ENCODE assay signal across 32 cellular contexts in the genomic region with DNA sequence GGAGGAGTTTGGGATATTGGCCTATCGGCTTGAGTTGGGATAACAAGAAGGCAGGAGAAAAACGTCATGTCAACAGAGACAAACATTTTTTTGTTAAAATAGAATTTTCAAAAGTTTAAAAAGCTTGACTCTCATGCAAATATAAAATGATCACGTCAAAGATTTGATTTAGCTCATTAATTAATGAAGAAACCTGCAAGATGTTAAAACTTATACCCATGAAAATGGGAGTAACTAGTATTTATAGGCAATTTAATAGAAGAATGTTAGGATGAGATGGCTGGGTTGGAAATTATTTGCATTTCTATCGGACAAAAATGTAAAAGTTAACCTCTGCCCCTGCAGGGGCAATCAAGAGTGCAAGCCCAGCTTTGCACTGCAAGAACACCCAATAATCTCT.
"Had no signal": no experiment of that assay in that cellular context is flagged by ENCODE, and none has a peak within 500 bp of the region (broad histone marks: within the 10 kb centered on the region; RNA-seq: fewer than 3 reads in every experiment).

No MANE protein-coding gene starts in this region.

- H3K27me3 ChIP-seq: cardiac muscle cell, colonic mucosa, esophagus squamous epithelium, gastroesophageal sphincter had no signal

- DNase-seq: activated CD4-positive, alpha-beta memory T cell treated with anti-CD3 and anti-CD28 coated beads for 36 hours; activated CD4-positive, alpha-beta T cell treated with anti-CD3 and anti-CD28 coated beads for 36 hours; activated CD4-positive, alpha-beta T cell treated with anti-CD3 and anti-CD28 coated beads, Interleukin-2, amount 10 ng/mL, durations not matched to agents 24 days and 14 days; activated CD4-positive, CD25-positive, alpha-beta regulatory T cell; activated CD4-positive, CD25-positive, alpha-beta regulatory T cell treated with anti-CD3 and anti-CD28 coated beads, Interleukin-2, amount 50 U/mL, for 72 hours; activated CD8-positive, alpha-beta memory T cell treated with anti-CD3 and anti-CD28 coated beads, Interleukin-2, amount 10 ng/mL, durations not matched to agents 7 days and 5 days; activated CD8-positive, alpha-beta memory T cell treated with anti-CD3 and anti-CD28 coated beads, Interleukin-2, amount 50 U/mL, for 4 hours; activated CD8-positive, alpha-beta T cell treated with anti-CD3 and anti-CD28 coated beads, Interleukin-2, amount 10 ng/mL, durations not matched to agents 7 days and 5 days; activated gamma-delta T cell; activated naive CD4-positive, alpha-beta T cell; activated naive CD4-positive, alpha-beta T cell treated with anti-CD3 and anti-CD28 coated beads, Interleukin-2, amount 10 ng/mL, durations not matched to agents 7 days and 5 days; activated naive CD8-positive, alpha-beta T cell treated with anti-CD3 and anti-CD28 coated beads, Interleukin-2, amount 10 ng/mL, durations not matched to agents 7 days and 5 days; activated T-cell treated with anti-CD3 and anti-CD28 coated beads, Interleukin-2, amount 50 U/mL, for 1 hour; activated T-cell treated with anti-CD3 and anti-CD28 coated beads, Interleukin-2, amount 50 U/mL, for 48 hours; amniotic stem cell; anterior cingulate cortex; central memory CD4-positive, alpha-beta T cell; cerebellar nuclear complex; colonic mucosa; effector CD8-positive, alpha-beta T cell; esophagus squamous epithelium; foreskin melanocyte; heart right ventricle; T-helper 2 cell had no signal

- H3K36me3 ChIP-seq: breast epithelium, cardiac muscle cell, colonic mucosa, esophagus squamous epithelium, gastroesophageal sphincter, heart right ventricle had no signal

- H3K9me3 ChIP-seq: colonic mucosa, esophagus squamous epithelium, gastroesophageal sphincter had no signal

- H3K27me3 Mint-ChIP-seq: activated CD4-positive, alpha-beta memory T cell treated with anti-CD3 and anti-CD28 coated beads for 36 hours; activated CD4-positive, alpha-beta T cell treated with anti-CD3 and anti-CD28 coated beads for 36 hours had no signal

- ATAC-seq: activated CD8-positive, alpha-beta memory T cell treated with anti-CD3 and anti-CD28 coated beads, Interleukin-2, amount 10 ng/mL, durations not matched to agents 7 days and 5 days; gastroesophageal sphincter had no signal

- H3K27ac ChIP-seq: breast epithelium, cardiac muscle cell, colonic mucosa, epithelial cell of prostate, gastroesophageal sphincter, heart right ventricle had no signal

- H3K4me3 Mint-ChIP-seq: activated CD4-positive, alpha-beta memory T cell treated with anti-CD3 and anti-CD28 coated beads for 36 hours; activated CD4-positive, alpha-beta T cell treated with anti-CD3 and anti-CD28 coated beads for 36 hours; activated CD4-positive, alpha-beta T cell treated with anti-CD3 and anti-CD28 coated beads, Interleukin-2, amount 10 ng/mL, durations not matched to agents 24 days and 14 days; activated CD8-positive, alpha-beta memory T cell treated with anti-CD3 and anti-CD28 coated beads, Interleukin-2, amount 10 ng/mL, durations not matched to agents 7 days and 5 days; activated CD8-positive, alpha-beta T cell treated with anti-CD3 and anti-CD28 coated beads, Interleukin-2, amount 10 ng/mL, durations not matched to agents 7 days and 5 days; activated naive CD4-positive, alpha-beta T cell treated with anti-CD3 and anti-CD28 coated beads, Interleukin-2, amount 10 ng/mL, durations not matched to agents 7 days and 5 days; activated T-helper 1 cell treated with anti-CD3 and anti-CD28 coated beads, Interleukin-12 subunit alpha, Interleukin-12 subunit beta, Interleukin-2, Interleukin-4 antibody, amounts not matched to agents 30 ng/mL and 10 ng/mL and 1 ng/mL, durations not matched to agents 14 hours and 24 hours and 36 hours; brain had no signal

- H3K36me3 Mint-ChIP-seq: activated CD4-positive, alpha-beta memory T cell treated with anti-CD3 and anti-CD28 coated beads for 36 hours; activated naive CD4-positive, alpha-beta T cell treated with anti-CD3 and anti-CD28 coated beads, Interleukin-2, amount 10 ng/mL, durations not matched to agents 7 days and 5 days; brain had no signal

- FAIRE-seq: endometrium, endothelial cell of umbilical vein had no signal

- H3K4me1 ChIP-seq: breast epithelium, colonic mucosa, esophagus squamous epithelium had no signal

- H3K27ac Mint-ChIP-seq: activated CD4-positive, alpha-beta memory T cell treated with anti-CD3 and anti-CD28 coated beads for 36 hours; activated CD4-positive, alpha-beta T cell treated with anti-CD3 and anti-CD28 coated beads for 36 hours; activated CD4-positive, alpha-beta T cell treated with anti-CD3 and anti-CD28 coated beads, Interleukin-2, amount 10 ng/mL, durations not matched to agents 24 days and 14 days; activated CD8-positive, alpha-beta T cell treated with anti-CD3 and anti-CD28 coated beads, Interleukin-2, amount 10 ng/mL, durations not matched to agents 7 days and 5 days; activated naive CD4-positive, alpha-beta T cell treated with anti-CD3 and anti-CD28 coated beads, Interleukin-2, amount 10 ng/mL, durations not matched to agents 7 days and 5 days; activated naive CD8-positive, alpha-beta T cell treated with anti-CD3 and anti-CD28 coated beads, Interleukin-2, amount 10 ng/mL, durations not matched to agents 7 days and 5 days; activated T-helper 1 cell treated with anti-CD3 and anti-CD28 coated beads, Interleukin-12 subunit alpha, Interleukin-12 subunit beta, Interleukin-2, Interleukin-4 antibody, amounts not matched to agents 30 ng/mL and 10 ng/mL and 1 ng/mL, durations not matched to agents 14 hours and 24 hours and 36 hours had no signal

- H3K4me3 ChIP-seq: breast epithelium, cardiac muscle cell, colonic mucosa, esophagus squamous epithelium, gastroesophageal sphincter, heart right ventricle had no signal
